10 cellular contexts compared by ENCODE assay signal in genomic region chr1:53368314-53369033, GRCh38. TPM values are rescaled to one million over a fixed set of nuclear protein-coding genes. Genes with fewer than 3 reads are reported as not detected.
DNase-seq lines count a peak whose midpoint lies in the region; ATAC-seq lines count a peak whose summit lies in the region.
"Had no signal": no experiment of that assay in that cellular context is flagged by ENCODE, and none has a peak within 500 bp of the region (broad histone marks: within the 10 kb centered on the region; RNA-seq: fewer than 3 reads in every experiment).

No MANE protein-coding gene starts in this region.

- CTCF ChIA-PET in activated CD8-positive, alpha-beta memory T cell treated with anti-CD3 and anti-CD28 coated beads, Interleukin-2, amount 10 ng/mL, durations not matched to agents 7 days and 5 days (lab: Charles Lee) = interaction anchor here (0.7 to 3.6 kb wide), 6 partner anchors 12 to 90 kb away, joined by 3 to 11 read pairs (median 4); no protein-coding TSS in a partner anchor

- H3K4me3 Mint-ChIP-seq in CD4-positive, CD25-positive, alpha-beta regulatory T cell = peak overlapping the region; percentile 45 to 90 (median 86)
- no peak overlapping the region for H3K4me3 Mint-ChIP-seq in activated CD8-positive, alpha-beta memory T cell treated with anti-CD3 and anti-CD28 coated beads, Interleukin-2, amount 10 ng/mL, durations not matched to agents 7 days and 5 days

- peak overlapping the region; percentile 69 to 97 (median 96) for H3K27ac Mint-ChIP-seq in CD4-positive, CD25-positive, alpha-beta regulatory T cell
- peak overlapping the region; percentile 81 for H3K27ac Mint-ChIP-seq in activated CD8-positive, alpha-beta memory T cell treated with anti-CD3 and anti-CD28 coated beads, Interleukin-2, amount 10 ng/mL, durations not matched to agents 7 days and 5 days

- H3K27ac ChIP-seq in CD4-positive, CD25-positive, alpha-beta regulatory T cell (ENCODE audit: insufficient read depth, low read length, poor library complexity, severe bottlenecking) = no peak overlapping the region
- H3K27ac ChIP-seq: epithelial cell of prostate had no signal

- H3K4me1 Mint-ChIP-seq in CD4-positive, CD25-positive, alpha-beta regulatory T cell = peaks cover 0 to 30% (median 15%) of the 10 kb centered on the region in 4 donors
- H3K4me1 Mint-ChIP-seq in activated CD8-positive, alpha-beta memory T cell treated with anti-CD3 and anti-CD28 coated beads, Interleukin-2, amount 10 ng/mL, durations not matched to agents 7 days and 5 days = peaks cover 14% of the 10 kb centered on the region

- peaks cover 6% of the 10 kb centered on the region for H3K27me3 Mint-ChIP-seq in CD4-positive, CD25-positive, alpha-beta regulatory T cell
- H3K27me3 Mint-ChIP-seq in activated CD8-positive, alpha-beta memory T cell treated with anti-CD3 and anti-CD28 coated beads, Interleukin-2, amount 10 ng/mL, durations not matched to agents 7 days and 5 days = no peaks in the 10 kb centered on the region

- H3K27me3 ChIP-seq in CD4-positive, CD25-positive, alpha-beta regulatory T cell (ENCODE audit: control insufficient read depth, insufficient read depth, low read length) = no peaks in the 10 kb centered on the region
- peaks cover 10% of the 10 kb centered on the region for H3K27me3 ChIP-seq in H7 (ENCODE audit: control insufficient read depth, insufficient read depth, low read length)

- no peak for ATAC-seq in CD4-positive, CD25-positive, alpha-beta regulatory T cell (ENCODE audit: low read depth in 2 of 2)
- no peak for ATAC-seq in activated CD8-positive, alpha-beta memory T cell treated with anti-CD3 and anti-CD28 coated beads, Interleukin-2, amount 10 ng/mL, durations not matched to agents 7 days and 5 days
- ATAC-seq: PC-3 had no signal

- no peaks in the 10 kb centered on the region for H3K9me3 ChIP-seq in CD4-positive, CD25-positive, alpha-beta regulatory T cell (ENCODE audit: control insufficient read depth in 2 of 2, low read length in 2 of 2)

- no peak for DNase-seq in CD4-positive, CD25-positive, alpha-beta regulatory T cell
- DNase-seq in H7 = peak; percentile 47
- peak; percentile 34 for DNase-seq in activated CD8-positive, alpha-beta memory T cell treated with anti-CD3 and anti-CD28 coated beads, Interleukin-2, amount 10 ng/mL, durations not matched to agents 7 days and 5 days
- peak; percentile 51 for DNase-seq in islet precursor cell
- no peak for DNase-seq in A172 (ENCODE audit: low spot score)
- DNase-seq in NK-92 (lab: John Stamatoyannopoulos, UW; ENCODE audit: unreplicated experiment) = no peak
- DNase-seq in pons (ENCODE audit: low spot score) = no peak
- DNase-seq in H4 (ENCODE audit: low spot score) = no peak
- DNase-seq: PC-3 had no signal

- no peaks in the 10 kb centered on the region for H3K36me3 Mint-ChIP-seq in CD4-positive, CD25-positive, alpha-beta regulatory T cell
- H3K36me3 Mint-ChIP-seq in activated CD8-positive, alpha-beta memory T cell treated with anti-CD3 and anti-CD28 coated beads, Interleukin-2, amount 10 ng/mL, durations not matched to agents 7 days and 5 days = no peaks in the 10 kb centered on the region

- H3K4me3 ChIP-seq in CD4-positive, CD25-positive, alpha-beta regulatory T cell (ENCODE audit: low read depth, low read length) = peak overlapping the region; percentile 64
- H3K4me3 ChIP-seq in H7 (ENCODE audit: insufficient read depth, low read depth, low read length) = no peak overlapping the region

- H3K9me3 Mint-ChIP-seq in CD4-positive, CD25-positive, alpha-beta regulatory T cell = peaks cover 0 to 1% (median 0%) of the 10 kb centered on the region in 7 donors
- no peaks in the 10 kb centered on the region for H3K9me3 Mint-ChIP-seq in activated CD8-positive, alpha-beta memory T cell treated with anti-CD3 and anti-CD28 coated beads, Interleukin-2, amount 10 ng/mL, durations not matched to agents 7 days and 5 days (ENCODE audit: low read depth)

- no peaks in the 10 kb centered on the region for H3K36me3 ChIP-seq in CD4-positive, CD25-positive, alpha-beta regulatory T cell (ENCODE audit: control insufficient read depth, insufficient read depth, low read length)
- no peaks in the 10 kb centered on the region for H3K36me3 ChIP-seq in H7 (replicated peaks; ENCODE audit: control insufficient read depth, insufficient read depth, low read length)

- peaks cover 21% of the 10 kb centered on the region for H3K4me1 ChIP-seq in CD4-positive, CD25-positive, alpha-beta regulatory T cell (ENCODE audit: control insufficient read depth, insufficient read depth, low read length, poor library complexity, severe bottlenecking)

RNA-seq across cellular contexts. Expression of gene LRP8, which starts 40.6 kb away (rescaled TPM):
- total RNA-seq in CD4-positive, CD25-positive, alpha-beta regulatory T cell = 23.7 TPM
- polyA plus RNA-seq in CD4-positive, CD25-positive, alpha-beta regulatory T cell = 1 to 10 TPM; 1.0 to 3.3 (median 1.9) TPM
- total RNA-seq in H7 (2014; rRNA removed; shearing (Covaris generic)) = 144 and 157 TPM in 2 replicates
- 10 to 100 TPM; 65.1 to 82.5 TPM for total RNA-seq in activated CD8-positive, alpha-beta memory T cell treated with anti-CD3 and anti-CD28 coated beads, Interleukin-2, amount 10 ng/mL, durations not matched to agents 7 days and 5 days
- 19.3 and 27.6 TPM in 2 replicates for total RNA-seq in A172 (2014; rRNA removed; shearing (Covaris generic))
- 53.0 and 61.1 TPM in 2 replicates for total RNA-seq in H4 (2014; rRNA removed; shearing (Covaris generic))

Comparison
In these comparisons a context has a peak if more than half of its experiments do, and no peak if none do; other contexts are left out.
1. DNase-seq: peak in H7 (single experiment), activated CD8-positive, alpha-beta memory T cell treated with anti-CD3 and anti-CD28 coated beads, Interleukin-2, amount 10 ng/mL, durations not matched to agents 7 days and 5 days (single experiment) and islet precursor cell (single experiment); none in CD4-positive, CD25-positive, alpha-beta regulatory T cell (0 of 3), A172 (single experiment), NK-92 (single experiment), pons (single experiment) and H4 (single experiment).